ENCODE assay signal across 9 cellular contexts in genomic region chr7:128458956-128459355, GRCh38. TPM values are rescaled to one million over a fixed set of nuclear protein-coding genes. Genes with fewer than 3 reads are reported as not detected.
A peak's percentile ranks its signal among the peaks of the same experiment; 100 is the strongest.
DNase-seq lines count a peak whose midpoint lies in the region; ATAC-seq and TF ChIP-seq lines count a peak whose summit lies in the region.
"Had no signal": no experiment of that assay in that cellular context is flagged by ENCODE, and none has a peak within 500 bp of the region (broad histone marks: within the 10 kb centered on the region; RNA-seq: fewer than 3 reads in every experiment).

No MANE protein-coding gene starts in this region.

- BruUV-seq in Caco-2 (replicated peaks; lab: Mats Ljungman, UMichigan), result no TSS peak

- CTCF ChIA-PET in Caco-2 (lab: Charles Lee), result interaction anchor here (0.6 to 3.9 kb wide), 15 partner anchors 10 to 61 kb away, joined by 3 to 226 read pairs (median 5); partner anchors contain the start of gene IMPDH1

- H3K4me1 ChIP-seq in Caco-2 (peaks cover 16% of the 10 kb centered on the region), heart right ventricle (peaks cover 9 to 66% (median 33%) of the 10 kb centered on the region in 9 donors)

- H3K4me1 Mint-ChIP-seq in Caco-2 (ENCODE audit: low read depth, unreplicated experiment), result peaks cover 24% of the 10 kb centered on the region
- H3K4me1 Mint-ChIP-seq in activated naive CD8-positive, alpha-beta T cell treated with anti-CD3 and anti-CD28 coated beads for 36 hours, result peaks cover 40% of the 10 kb centered on the region

- peaks cover 37% of the 10 kb centered on the region for H3K36me3 Mint-ChIP-seq in Caco-2 (ENCODE audit: insufficient read depth, unreplicated experiment)
- peaks cover 49% of the 10 kb centered on the region for H3K36me3 Mint-ChIP-seq in activated naive CD8-positive, alpha-beta T cell treated with anti-CD3 and anti-CD28 coated beads for 36 hours

- H3K36me3 ChIP-seq in Caco-2 (ENCODE audit: control insufficient read depth, insufficient read depth, low read length) (peaks cover 5% of the 10 kb centered on the region), WERI-Rb-1 (peaks cover 46% of the 10 kb centered on the region), heart right ventricle (peaks cover 0 to 17% (median 0%) of the 10 kb centered on the region in 9 donors)
- H3K36me3 ChIP-seq: upper lobe of right lung had no signal

- H3K9me3 Mint-ChIP-seq in Caco-2 (ENCODE audit: unreplicated experiment), result no peaks in the 10 kb centered on the region
- H3K9me3 Mint-ChIP-seq in activated naive CD8-positive, alpha-beta T cell treated with anti-CD3 and anti-CD28 coated beads for 36 hours, result no peaks in the 10 kb centered on the region

- H3K27me3 ChIP-seq in Caco-2 (replicated peaks; ENCODE audit: control insufficient read depth, insufficient read depth, low read length), result no peaks in the 10 kb centered on the region
- H3K27me3 ChIP-seq in WERI-Rb-1 (ENCODE audit: insufficient read depth, low read depth, severe bottlenecking), result no peaks in the 10 kb centered on the region
- no peaks in the 10 kb centered on the region for H3K27me3 ChIP-seq in heart right ventricle
- H3K27me3 ChIP-seq: upper lobe of right lung had no signal

- no peak overlapping the region for H3K4me3 ChIP-seq in Caco-2 (ENCODE audit: low read depth, low read length)
- no peak overlapping the region for H3K4me3 ChIP-seq in WERI-Rb-1 (ENCODE audit: low read depth, low read length)
- no peak overlapping the region for H3K4me3 ChIP-seq in heart right ventricle
- H3K4me3 ChIP-seq: upper lobe of right lung had no signal

- no peak for DNase-seq in Caco-2
- peak; percentile 43 for DNase-seq in activated naive CD8-positive, alpha-beta T cell treated with anti-CD3 and anti-CD28 coated beads for 36 hours
- no peak for DNase-seq in WERI-Rb-1
- no peak for DNase-seq in NCI-H82 treated with DMSO at 0.1 percent for 48 hours (lab: John Stamatoyannopoulos, UW; ENCODE audit: unreplicated experiment)
- no peak for DNase-seq in heart right ventricle
- DNase-seq in hippocampal formation (lab: John Stamatoyannopoulos, UW), result no peak
- DNase-seq: upper lobe of right lung had no signal

- 59 to 60% methylated on average over 3 of the region's 3 CpGs for WGBS in heart right ventricle, 2 donors

- POLR2A ChIA-PET in Caco-2 (lab: Charles Lee), result no interaction called here

- H3K27ac ChIP-seq in WERI-Rb-1, result no peak overlapping the region
- peak overlapping the region in 1 of 10 donors; percentile 4 for H3K27ac ChIP-seq in heart right ventricle
- H3K27ac ChIP-seq: upper lobe of right lung had no signal

- H3K27ac Mint-ChIP-seq in Caco-2 (ENCODE audit: unreplicated experiment), result no peak overlapping the region
- peak overlapping the region; percentile 93 for H3K27ac Mint-ChIP-seq in activated naive CD8-positive, alpha-beta T cell treated with anti-CD3 and anti-CD28 coated beads for 36 hours

- intact Hi-C loops in Caco-2 (cut with micrococcal nuclease; ENCODE audit: unreplicated experiment) (loop anchor here (1.0 kb wide), 2 partner anchors 32 to 61 kb away; no protein-coding TSS in a partner anchor), heart right ventricle (cut with DNase I) (loop anchor here (1.0 to 5.0 kb wide), 5 partner anchors 30 to 61 kb away; no protein-coding TSS in a partner anchor)

- ATAC-seq in GM19463 (IDR thresholded peaks at IDR 0.05; ENCODE audit: unreplicated experiment), result peak; percentile 33
- peak; percentile 23 for ATAC-seq in HG03280 (IDR thresholded peaks at IDR 0.05; ENCODE audit: unreplicated experiment)
- ATAC-seq in heart right ventricle, result no peak

- no peaks in the 10 kb centered on the region for H3K27me3 Mint-ChIP-seq in Caco-2 (ENCODE audit: insufficient read depth, unreplicated experiment)
- no peaks in the 10 kb centered on the region for H3K27me3 Mint-ChIP-seq in activated naive CD8-positive, alpha-beta T cell treated with anti-CD3 and anti-CD28 coated beads for 36 hours

- H3K4me3 Mint-ChIP-seq in Caco-2 (ENCODE audit: unreplicated experiment), result peak overlapping the region; percentile 22
- H3K4me3 Mint-ChIP-seq in activated naive CD8-positive, alpha-beta T cell treated with anti-CD3 and anti-CD28 coated beads for 36 hours, result peak overlapping the region; percentile 96

- H3K9me3 ChIP-seq in Caco-2, result no peaks in the 10 kb centered on the region
- peaks cover 2% of the 10 kb centered on the region for H3K9me3 ChIP-seq in WERI-Rb-1 (ENCODE audit: severe bottlenecking)
- H3K9me3 ChIP-seq in heart right ventricle, result no peaks in the 10 kb centered on the region
- H3K9me3 ChIP-seq: upper lobe of right lung had no signal

- no peak for TF ChIP-seq CTCF in Caco-2 (IDR thresholded peaks at IDR 0.05; ENCODE audit: insufficient read depth in 1 of 2, low read depth in 1 of 2, low read length in 1 of 2, severe bottlenecking in 1 of 2, unreplicated experiment in 1 of 2)
- no peak for TF ChIP-seq CTCF in WERI-Rb-1 (IDR thresholded peaks at IDR 0.05; ENCODE audit: low read depth, low read length)
- TF ChIP-seq CTCF in heart right ventricle (IDR thresholded peaks at IDR 0.05), result no peak

RNA-seq across cellular contexts. Expression of gene HILPDA, which starts 3.3 kb away (rescaled TPM):
- total RNA-seq in Caco-2 (2022), result 17.0 and 17.8 TPM in 2 replicates
- 10 to 100 TPM; 72.3 to 72.8 TPM for total RNA-seq in activated naive CD8-positive, alpha-beta T cell treated with anti-CD3 and anti-CD28 coated beads for 36 hours
- 10 to 100 TPM in 3 of 10 donors, 1 to 10 TPM in 7; 4.5 to 65.0 (median 6.7) TPM for total RNA-seq in heart right ventricle
- 1 to 10 TPM; 5.6 to 8.3 TPM for polyA plus RNA-seq in heart right ventricle

RNA-seq across cellular contexts. Expression of gene METTL2B, which starts 17.6 kb away (rescaled TPM):
- total RNA-seq in Caco-2 (2022) (37.2 and 39.0 TPM in 2 replicates), heart right ventricle (10 to 100 TPM; 17.1 to 24.2 (median 19.4) TPM)
- 10 to 100 TPM; 57.3 to 59.8 TPM for total RNA-seq in activated naive CD8-positive, alpha-beta T cell treated with anti-CD3 and anti-CD28 coated beads for 36 hours
- 10 to 100 TPM; 10.0 to 10.5 TPM for polyA plus RNA-seq in heart right ventricle

RNA-seq across cellular contexts. Expression of gene IMPDH1, which starts 49.2 kb away (rescaled TPM):
- total RNA-seq in Caco-2 (2022) (39.9 and 43.5 TPM in 2 replicates), heart right ventricle (10 to 100 TPM in 9 of 10 donors, 1 to 10 TPM in 1; 9.3 to 32.8 (median 13.6) TPM)
- total RNA-seq in activated naive CD8-positive, alpha-beta T cell treated with anti-CD3 and anti-CD28 coated beads for 36 hours, result 10 to 100 TPM; 71.0 to 73.9 TPM
- 10 to 100 TPM; 22.7 to 23.0 TPM for polyA plus RNA-seq in heart right ventricle

Comparison
In these comparisons a context has a peak if more than half of its experiments do, and no peak if none do; other contexts are left out.
1. ATAC-seq: peak in GM19463 (single experiment) and HG03280 (single experiment); none in heart right ventricle (0 of 8).